ENCODE assay signal across 15 cellular contexts in genomic region chr6:119717942-119718341, GRCh38.
"Had no signal": no experiment of that assay in that cellular context is flagged by ENCODE, and none has a peak within 500 bp of the region (broad histone marks: within the 10 kb centered on the region; RNA-seq: fewer than 3 reads in every experiment).

No MANE protein-coding gene starts in this region.

- H3K4me3 ChIP-seq: cardiac muscle cell, dorsolateral prefrontal cortex, gastroesophageal sphincter, heart left ventricle, ovary, thoracic aorta had no signal

- H3K4me1 ChIP-seq: gastroesophageal sphincter had no signal

- H3K36me3 ChIP-seq: cardiac muscle cell, gastroesophageal sphincter, heart left ventricle, ovary, thoracic aorta had no signal

- H3K9me3 ChIP-seq: gastroesophageal sphincter, ovary, thoracic aorta had no signal

- ATAC-seq: gastroesophageal sphincter; heart left ventricle; left ventricle myocardium superior; naive thymus-derived CD8-positive, alpha-beta T cell had no signal

- H3K27me3 ChIP-seq: cardiac muscle cell, dorsolateral prefrontal cortex, gastroesophageal sphincter, heart left ventricle, ovary had no signal

- DNase-seq: activated CD4-positive, alpha-beta T cell treated with anti-CD3 and anti-CD28 coated beads, Interleukin-2, amount 50 U/mL, for 4 hours; activated gamma-delta T cell treated with Interleukin-2 at 50 U/mL for 16 hours; dorsolateral prefrontal cortex; endodermal cell; erythroblast; heart left ventricle; kidney glomerular epithelial cell; left ventricle myocardium superior; naive thymus-derived CD8-positive, alpha-beta T cell; ovary; stimulated activated naive B cell treated with anti-CD40 and anti-IgM and Interleukin-4, amounts not matched to agents 10 μg/mL and 1 μg/mL and 100 μg/mL, for 72 hours had no signal

- FAIRE-seq: TTC549 had no signal

- H3K27ac ChIP-seq: cardiac muscle cell, dorsolateral prefrontal cortex, gastroesophageal sphincter, heart left ventricle, ovary, thoracic aorta had no signal
